ENCODE assay signal across 16 cellular contexts in genomic region chr2:68798574-68798973, GRCh38.
A peak's percentile ranks its signal among the peaks of the same experiment; 100 is the strongest.
DNase-seq lines count a peak whose midpoint lies in the region; ATAC-seq and TF ChIP-seq lines count a peak whose summit lies in the region.
"Had no signal": no experiment of that assay in that cellular context is flagged by ENCODE, and none has a peak within 500 bp of the region (broad histone marks: within the 10 kb centered on the region; RNA-seq: fewer than 3 reads in every experiment).

No MANE protein-coding gene starts in this region.

- no peaks in the 10 kb centered on the region for H3K9me3 ChIP-seq in CD4-positive, alpha-beta memory T cell (ENCODE audit: control insufficient read depth in 1 of 2, low read length in 2 of 2)
- H3K9me3 ChIP-seq in mammary epithelial cell (replicated peaks; ENCODE audit: insufficient read depth, low read length) (no peaks in the 10 kb centered on the region), suprapubic skin (no peaks in the 10 kb centered on the region)
- H3K9me3 ChIP-seq: heart right ventricle, thyroid gland had no signal

- peak overlapping the region; percentile 87 for H3K9ac ChIP-seq in mammary epithelial cell (ENCODE audit: insufficient read depth, low read length)

- no peaks in the 10 kb centered on the region for H4K20me1 ChIP-seq in mammary epithelial cell (ENCODE audit: insufficient read depth, low read length)

- no peak overlapping the region for H3K4me3 Mint-ChIP-seq in T-helper 2 cell treated with Interferon-gamma antibody and Interleukin-4, amounts not matched to agents 5 μg/mL and 100 μg/mL, for 36 hours
- H3K4me3 Mint-ChIP-seq in CD4-positive, alpha-beta memory T cell, result peak overlapping the region in 1 of 8 donors; percentile 17
- peak overlapping the region in 1 of 8 donors; percentile 56 for H3K4me3 Mint-ChIP-seq in naive B cell

- in situ Hi-C loops in mammary epithelial cell (cut with MboI; ENCODE audit: low sequenced_read_pairs in 2 of 2), result no loop called here

- intact Hi-C loops in CD4-positive, alpha-beta memory T cell (cut with micrococcal nuclease), result no loop called here
- intact Hi-C loops in mammary epithelial cell (cut with micrococcal nuclease), result no loop called here

- CTCF ChIA-PET in CD4-positive, alpha-beta memory T cell (lab: Charles Lee; ENCODE audit: partially characterized antibody), result interaction anchor here (0.8 to 2.7 kb wide), 5 partner anchors 10 to 126 kb away, joined by 3 to 20 read pairs (median 4); no protein-coding TSS in a partner anchor
- CTCF ChIA-PET in mammary epithelial cell (lab: Charles Lee; ENCODE audit: low non-redundant PET), result interaction anchor here (0.6 kb wide), 1 partner anchor 64 kb away, joined by 3 read pairs; the partner anchor contains the start of gene ARHGAP25

- no peak for TF ChIP-seq POLR2A in suprapubic skin (IDR thresholded peaks at IDR 0.05)

- peak overlapping the region; percentile 29 for H3K27ac Mint-ChIP-seq in T-helper 2 cell treated with Interferon-gamma antibody and Interleukin-4, amounts not matched to agents 5 μg/mL and 100 μg/mL, for 36 hours
- H3K27ac Mint-ChIP-seq in CD4-positive, alpha-beta memory T cell, result peak overlapping the region; percentile 78 to 92 (median 89)
- H3K27ac Mint-ChIP-seq in naive B cell, result peak overlapping the region; percentile 66 to 95 (median 87)

- H3K4me1 ChIP-seq in CD4-positive, alpha-beta memory T cell (ENCODE audit: insufficient read depth, low read length), result peaks cover 59% of the 10 kb centered on the region
- peaks cover 53% of the 10 kb centered on the region for H3K4me1 ChIP-seq in mammary epithelial cell (ENCODE audit: insufficient read depth, low read length)
- peaks cover 43% of the 10 kb centered on the region for H3K4me1 ChIP-seq in suprapubic skin
- H3K4me1 ChIP-seq: thyroid gland had no signal

- peak overlapping the region; percentile 77 for H3K4me2 ChIP-seq in mammary epithelial cell (ENCODE audit: insufficient read depth, low read depth, low read length)

- dilution Hi-C loops in mammary epithelial cell (cut with HindIII; ENCODE audit: low sequenced_read_pairs), result no loop called here

- peak overlapping the region; percentile 29 for H3K27ac ChIP-seq in CD4-positive, alpha-beta memory T cell (ENCODE audit: low read depth, low read length)
- H3K27ac ChIP-seq in mammary epithelial cell (ENCODE audit: insufficient read depth, low read depth, low read length) (peak overlapping the region; percentile 89), suprapubic skin (no peak overlapping the region)
- H3K27ac ChIP-seq: cardiac muscle cell, thyroid gland had no signal

- H3K27me3 ChIP-seq in CD4-positive, alpha-beta memory T cell (ENCODE audit: insufficient read depth, low read length), result no peaks in the 10 kb centered on the region
- no peaks in the 10 kb centered on the region for H3K27me3 ChIP-seq in mammary epithelial cell (ENCODE audit: insufficient read depth, low read length)
- no peaks in the 10 kb centered on the region for H3K27me3 ChIP-seq in suprapubic skin
- H3K27me3 ChIP-seq: heart right ventricle, thyroid gland had no signal

- H3K4me1 Mint-ChIP-seq in T-helper 2 cell treated with Interferon-gamma antibody and Interleukin-4, amounts not matched to agents 5 μg/mL and 100 μg/mL, for 36 hours (ENCODE audit: low read depth), result peaks cover 41% of the 10 kb centered on the region
- H3K4me1 Mint-ChIP-seq in CD4-positive, alpha-beta memory T cell, result peaks cover 56 to 76% (median 62%) of the 10 kb centered on the region in 4 donors
- peaks cover 53 to 75% (median 68%) of the 10 kb centered on the region in 3 donors for H3K4me1 Mint-ChIP-seq in naive B cell

- no TSS peak for BruUV-seq in mammary epithelial cell (replicated peaks; lab: Mats Ljungman, UMichigan)

- no peak for TF ChIP-seq EP300 in suprapubic skin (IDR thresholded peaks at IDR 0.05)

- no peak for DNase-seq in T-helper 2 cell treated with Interferon-gamma antibody and Interleukin-4, amounts not matched to agents 5 μg/mL and 100 μg/mL, for 36 hours (ENCODE audit: low spot score)
- DNase-seq in T-helper 2 cell (no peak), mammary epithelial cell (no peak), naive B cell (no peak), NCI-H1694 (lab: John Stamatoyannopoulos, UW) (no peak), suprapubic skin (ENCODE audit: low spot score in 2 of 2) (no peak)
- no peak for DNase-seq in CD4-positive, alpha-beta memory T cell
- DNase-seq in stimulated activated CD4-positive, alpha-beta T cell treated with anti-CD3 and anti-CD28 coated beads, Interleukin-1b, Interleukin-23, amount 100 ng/mL, for 48 hours, result no peak
- DNase-seq: 8988T; C1 segment of cervical spinal cord; DND-41; heart right ventricle; NCI-H774; stimulated activated CD4-positive, alpha-beta T cell treated with anti-CD3 and anti-CD28 coated beads, Interleukin-4, amount 100 ng/mL, for 1 hour; thyroid gland had no signal

- POLR2A ChIA-PET in CD4-positive, alpha-beta memory T cell (lab: Charles Lee; ENCODE audit: partially characterized antibody), result interaction anchor here (0.7 to 4.6 kb wide), 10 partner anchors 12 to 109 kb away, joined by 3 to 24 read pairs (median 4); partner anchors contain the start of gene ARHGAP25

- peak overlapping the region; percentile 53 for H2AFZ ChIP-seq in mammary epithelial cell (ENCODE audit: low read depth, low read length)

- ATAC-seq in naive B cell (ENCODE audit: low read depth in 2 of 2), result no peak

- no peaks in the 10 kb centered on the region for H3K27me3 Mint-ChIP-seq in T-helper 2 cell treated with Interferon-gamma antibody and Interleukin-4, amounts not matched to agents 5 μg/mL and 100 μg/mL, for 36 hours (ENCODE audit: low read depth)
- H3K27me3 Mint-ChIP-seq in CD4-positive, alpha-beta memory T cell, result no peaks in the 10 kb centered on the region
- H3K27me3 Mint-ChIP-seq in naive B cell, result no peaks in the 10 kb centered on the region

- H3K9me3 Mint-ChIP-seq in T-helper 2 cell treated with Interferon-gamma antibody and Interleukin-4, amounts not matched to agents 5 μg/mL and 100 μg/mL, for 36 hours, result no peaks in the 10 kb centered on the region
- peaks cover 0 to 3% (median 0%) of the 10 kb centered on the region in 8 donors for H3K9me3 Mint-ChIP-seq in CD4-positive, alpha-beta memory T cell
- H3K9me3 Mint-ChIP-seq in naive B cell, result peaks cover 0 to 5% (median 0%) of the 10 kb centered on the region in 7 donors

- peaks cover 32% of the 10 kb centered on the region for H3K79me2 ChIP-seq in mammary epithelial cell (ENCODE audit: insufficient read depth, low read length)

- peaks cover 41% of the 10 kb centered on the region for H3K36me3 ChIP-seq in CD4-positive, alpha-beta memory T cell (ENCODE audit: insufficient read depth, low read length)
- H3K36me3 ChIP-seq in mammary epithelial cell (ENCODE audit: insufficient read depth, low read length) (no peaks in the 10 kb centered on the region), suprapubic skin (no peaks in the 10 kb centered on the region)
- H3K36me3 ChIP-seq: cardiac muscle cell, thyroid gland had no signal

- H3K4me3 ChIP-seq in CD4-positive, alpha-beta memory T cell (ENCODE audit: low read length in 2 of 2), result no peak overlapping the region
- H3K4me3 ChIP-seq in mammary epithelial cell (replicated peaks in 1 of 3; ENCODE audit: insufficient read depth in 1 of 3, low read depth in 2 of 3, low read length in 3 of 3) (no peak overlapping the region), suprapubic skin (no peak overlapping the region)
- H3K4me3 ChIP-seq: cardiac muscle cell, heart right ventricle, thyroid gland had no signal

- TF ChIP-seq CTCF in mammary epithelial cell (conservative IDR thresholded peaks at IDR 0.05 in 1 of 2, IDR thresholded peaks at IDR 0.05 in 1 of 2; ENCODE audit: extremely low read depth in 1 of 2, insufficient read depth in 1 of 2, low read depth in 1 of 2, low read length in 2 of 2) (no peak), suprapubic skin (IDR thresholded peaks at IDR 0.05) (no peak)

- H3K36me3 Mint-ChIP-seq in T-helper 2 cell treated with Interferon-gamma antibody and Interleukin-4, amounts not matched to agents 5 μg/mL and 100 μg/mL, for 36 hours (ENCODE audit: low read depth), result peaks cover 66% of the 10 kb centered on the region
- H3K36me3 Mint-ChIP-seq in CD4-positive, alpha-beta memory T cell, result peaks cover 46 to 72% of the 10 kb centered on the region in 2 donors
- peaks cover 49 to 52% of the 10 kb centered on the region in 2 donors for H3K36me3 Mint-ChIP-seq in naive B cell

Comparison
In these comparisons a context has a peak if more than half of its experiments do, and no peak if none do; other contexts are left out.
1. H3K27ac Mint-ChIP-seq: peak in every context shown above with its lines; median percentile 89 in CD4-positive, alpha-beta memory T cell; 87 in naive B cell; 29 in T-helper 2 cell treated with Interferon-gamma antibody and Interleukin-4, amounts not matched to agents 5 μg/mL and 100 μg/mL, for 36 hours.